1 cellular context compared by ENCODE assay signal in the genomic region with DNA sequence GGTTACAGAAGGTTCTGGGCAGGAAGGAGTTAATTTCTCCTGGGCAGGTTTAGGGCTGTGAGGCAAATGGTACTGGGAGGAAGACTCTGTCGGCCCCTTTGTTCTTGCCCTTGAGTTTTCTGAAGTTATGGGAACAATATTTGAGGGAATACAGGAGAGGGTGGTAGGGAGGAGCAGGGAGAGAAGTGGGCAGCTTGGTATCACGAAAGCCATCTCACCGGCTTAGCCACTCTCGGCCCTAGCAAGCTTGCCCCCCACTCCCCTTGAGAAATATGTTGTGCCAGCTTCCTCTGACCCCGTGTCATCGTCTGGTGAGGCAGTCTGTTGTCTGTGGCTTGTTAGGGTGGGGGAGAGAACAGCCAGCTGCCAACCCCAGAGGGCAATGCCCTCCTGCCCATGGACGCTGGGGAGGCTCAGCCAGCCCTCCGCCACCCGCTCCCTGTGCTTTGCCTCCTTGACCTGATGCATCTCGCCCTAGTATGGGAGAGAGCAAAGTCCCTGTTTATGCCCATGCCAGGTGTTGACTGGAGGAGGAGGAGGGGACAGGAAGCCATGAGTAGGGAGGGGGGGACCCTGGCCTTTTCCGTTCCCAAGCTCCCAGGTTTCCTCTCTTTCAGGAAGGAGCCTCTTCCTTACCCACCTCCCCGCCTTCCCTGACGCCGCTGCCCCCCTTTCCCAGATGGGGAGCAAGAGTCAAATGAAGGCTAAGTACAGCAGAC.
TF ChIP-seq lines count a peak whose summit lies in the region.

No MANE protein-coding gene starts in this region.

TF ChIP-seq in HepG2, 621 proteins besides CTCF, POLR2A, EP300 and RAD21 (continued from another document and continues in another):
- TF ChIP-seq, protein P1, sequence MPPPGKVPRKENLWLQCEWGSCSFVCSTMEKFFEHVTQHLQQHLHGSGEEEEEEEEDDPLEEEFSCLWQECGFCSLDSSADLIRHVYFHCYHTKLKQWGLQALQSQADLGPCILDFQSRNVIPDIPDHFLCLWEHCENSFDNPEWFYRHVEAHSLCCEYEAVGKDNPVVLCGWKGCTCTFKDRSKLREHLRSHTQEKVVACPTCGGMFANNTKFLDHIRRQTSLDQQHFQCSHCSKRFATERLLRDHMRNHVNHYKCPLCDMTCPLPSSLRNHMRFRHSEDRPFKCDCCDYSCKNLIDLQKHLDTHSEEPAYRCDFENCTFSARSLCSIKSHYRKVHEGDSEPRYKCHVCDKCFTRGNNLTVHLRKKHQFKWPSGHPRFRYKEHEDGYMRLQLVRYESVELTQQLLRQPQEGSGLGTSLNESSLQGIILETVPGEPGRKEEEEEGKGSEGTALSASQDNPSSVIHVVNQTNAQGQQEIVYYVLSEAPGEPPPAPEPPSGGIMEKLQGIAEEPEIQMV (CRISPR knock-in tag; IDR thresholded peaks at IDR 0.05; ENCODE audit: low read depth), result peak; percentile 55; the same call in 1 of the 2 replicates
- TF ChIP-seq REPIN1 (CRISPR knock-in tag; IDR thresholded peaks at IDR 0.05; ENCODE audit: borderline replicate concordance, low read depth), result no peak; the same call in 1 of the 2 replicates
- peak; percentile 80; the same call in 1 of the 2 replicates for TF ChIP-seq SIN3A (IDR thresholded peaks at IDR 0.05; ENCODE audit: borderline replicate concordance, low read depth, low read length)
- peak; percentile 89 for TF ChIP-seq ARNTL (CRISPR knock-in tag; IDR thresholded peaks at IDR 0.05)
- peak; percentile 84; the same call in 1 of the 2 replicates for TF ChIP-seq ZBTB20 (CRISPR knock-in tag; IDR thresholded peaks at IDR 0.05; ENCODE audit: borderline replicate concordance, low read depth)
- TF ChIP-seq, protein P2, sequence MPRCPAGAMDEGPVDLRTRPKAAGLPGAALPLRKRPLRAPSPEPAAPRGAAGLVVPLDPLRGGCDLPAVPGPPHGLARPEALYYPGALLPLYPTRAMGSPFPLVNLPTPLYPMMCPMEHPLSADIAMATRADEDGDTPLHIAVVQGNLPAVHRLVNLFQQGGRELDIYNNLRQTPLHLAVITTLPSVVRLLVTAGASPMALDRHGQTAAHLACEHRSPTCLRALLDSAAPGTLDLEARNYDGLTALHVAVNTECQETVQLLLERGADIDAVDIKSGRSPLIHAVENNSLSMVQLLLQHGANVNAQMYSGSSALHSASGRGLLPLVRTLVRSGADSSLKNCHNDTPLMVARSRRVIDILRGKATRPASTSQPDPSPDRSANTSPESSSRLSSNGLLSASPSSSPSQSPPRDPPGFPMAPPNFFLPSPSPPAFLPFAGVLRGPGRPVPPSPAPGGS (CRISPR knock-in tag; IDR thresholded peaks at IDR 0.05), result no peak
- no peak for TF ChIP-seq MTF1 (CRISPR knock-in tag; IDR thresholded peaks at IDR 0.05)
- no peak for TF ChIP-seq ATF1 (CRISPR knock-in tag; IDR thresholded peaks at IDR 0.05)
- no peak for TF ChIP-seq SNAI1 (CRISPR knock-in tag; IDR thresholded peaks at IDR 0.05; ENCODE audit: borderline replicate concordance)
- TF ChIP-seq, protein P3, sequence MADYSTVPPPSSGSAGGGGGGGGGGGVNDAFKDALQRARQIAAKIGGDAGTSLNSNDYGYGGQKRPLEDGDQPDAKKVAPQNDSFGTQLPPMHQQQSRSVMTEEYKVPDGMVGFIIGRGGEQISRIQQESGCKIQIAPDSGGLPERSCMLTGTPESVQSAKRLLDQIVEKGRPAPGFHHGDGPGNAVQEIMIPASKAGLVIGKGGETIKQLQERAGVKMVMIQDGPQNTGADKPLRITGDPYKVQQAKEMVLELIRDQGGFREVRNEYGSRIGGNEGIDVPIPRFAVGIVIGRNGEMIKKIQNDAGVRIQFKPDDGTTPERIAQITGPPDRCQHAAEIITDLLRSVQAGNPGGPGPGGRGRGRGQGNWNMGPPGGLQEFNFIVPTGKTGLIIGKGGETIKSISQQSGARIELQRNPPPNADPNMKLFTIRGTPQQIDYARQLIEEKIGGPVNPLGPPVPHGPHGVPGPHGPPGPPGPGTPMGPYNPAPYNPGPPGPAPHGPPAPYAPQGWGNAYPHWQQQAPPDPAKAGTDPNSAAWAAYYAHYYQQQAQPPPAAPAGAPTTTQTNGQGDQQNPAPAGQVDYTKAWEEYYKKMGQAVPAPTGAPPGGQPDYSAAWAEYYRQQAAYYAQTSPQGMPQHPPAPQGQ (CRISPR knock-in tag; IDR thresholded peaks at IDR 0.05; ENCODE audit: borderline replicate concordance), result peak; percentile 86; the same call in 1 of the 2 replicates
- TF ChIP-seq, protein P4, sequence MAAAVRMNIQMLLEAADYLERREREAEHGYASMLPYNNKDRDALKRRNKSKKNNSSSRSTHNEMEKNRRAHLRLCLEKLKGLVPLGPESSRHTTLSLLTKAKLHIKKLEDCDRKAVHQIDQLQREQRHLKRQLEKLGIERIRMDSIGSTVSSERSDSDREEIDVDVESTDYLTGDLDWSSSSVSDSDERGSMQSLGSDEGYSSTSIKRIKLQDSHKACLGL (CRISPR knock-in tag; IDR thresholded peaks at IDR 0.05), result no peak
- peak; percentile 6 for TF ChIP-seq RBM22 (optimal IDR thresholded peaks at IDR 0.05; ENCODE audit: low read length)
- no peak for TF ChIP-seq ZNF891 (CRISPR knock-in tag; IDR thresholded peaks at IDR 0.05)
- TF ChIP-seq ZFX (CRISPR knock-in tag; IDR thresholded peaks at IDR 0.05; ENCODE audit: low read depth), result peak; percentile 64
- TF ChIP-seq ZNF331 (CRISPR knock-in tag; IDR thresholded peaks at IDR 0.05), result peak; percentile 48; the same call in 1 of the 2 replicates
- TF ChIP-seq MAZ (IDR thresholded peaks at IDR 0.05; ENCODE audit: borderline replicate concordance, low read depth, low read length), result peak; percentile 54; the same call in 1 of the 2 replicates
- TF ChIP-seq MAZ (CRISPR knock-in tag; IDR thresholded peaks at IDR 0.05; ENCODE audit: low read depth), result peak; percentile 85
- TF ChIP-seq U2AF1 (optimal IDR thresholded peaks at IDR 0.05; ENCODE audit: low read depth, low read length), result no peak
- TF ChIP-seq, protein P5, sequence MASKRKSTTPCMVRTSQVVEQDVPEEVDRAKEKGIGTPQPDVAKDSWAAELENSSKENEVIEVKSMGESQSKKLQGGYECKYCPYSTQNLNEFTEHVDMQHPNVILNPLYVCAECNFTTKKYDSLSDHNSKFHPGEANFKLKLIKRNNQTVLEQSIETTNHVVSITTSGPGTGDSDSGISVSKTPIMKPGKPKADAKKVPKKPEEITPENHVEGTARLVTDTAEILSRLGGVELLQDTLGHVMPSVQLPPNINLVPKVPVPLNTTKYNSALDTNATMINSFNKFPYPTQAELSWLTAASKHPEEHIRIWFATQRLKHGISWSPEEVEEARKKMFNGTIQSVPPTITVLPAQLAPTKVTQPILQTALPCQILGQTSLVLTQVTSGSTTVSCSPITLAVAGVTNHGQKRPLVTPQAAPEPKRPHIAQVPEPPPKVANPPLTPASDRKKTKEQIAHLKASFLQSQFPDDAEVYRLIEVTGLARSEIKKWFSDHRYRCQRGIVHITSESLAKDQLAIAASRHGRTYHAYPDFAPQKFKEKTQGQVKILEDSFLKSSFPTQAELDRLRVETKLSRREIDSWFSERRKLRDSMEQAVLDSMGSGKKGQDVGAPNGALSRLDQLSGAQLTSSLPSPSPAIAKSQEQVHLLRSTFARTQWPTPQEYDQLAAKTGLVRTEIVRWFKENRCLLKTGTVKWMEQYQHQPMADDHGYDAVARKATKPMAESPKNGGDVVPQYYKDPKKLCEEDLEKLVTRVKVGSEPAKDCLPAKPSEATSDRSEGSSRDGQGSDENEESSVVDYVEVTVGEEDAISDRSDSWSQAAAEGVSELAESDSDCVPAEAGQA (IDR thresholded peaks at IDR 0.05; ENCODE audit: low read depth), result peak; percentile 34; the same call in 1 of the 2 replicates
- TF ChIP-seq, protein P5 (CRISPR knock-in tag; IDR thresholded peaks at IDR 0.05; ENCODE audit: borderline replicate concordance), result no peak
- no peak for TF ChIP-seq SATB2 (CRISPR knock-in tag; IDR thresholded peaks at IDR 0.05)
- no peak; the same call in 1 of the 2 replicates for TF ChIP-seq ZNF263 (CRISPR knock-in tag; IDR thresholded peaks at IDR 0.05)
- TF ChIP-seq ZNF550 (CRISPR knock-in tag; IDR thresholded peaks at IDR 0.05; ENCODE audit: borderline replicate concordance), result no peak
- TF ChIP-seq ZNF34 (CRISPR knock-in tag; IDR thresholded peaks at IDR 0.05; ENCODE audit: borderline replicate concordance), result 0 out of 2 replicates have a peak, but pooled peaks have one; percentile 37
- no peak for TF ChIP-seq ZFP90 (CRISPR knock-in tag; IDR thresholded peaks at IDR 0.05; ENCODE audit: borderline replicate concordance)
- no peak for TF ChIP-seq ZEB1 (IDR thresholded peaks at IDR 0.05; ENCODE audit: insufficient replicate concordance, low read depth)
- TF ChIP-seq, protein P6, sequence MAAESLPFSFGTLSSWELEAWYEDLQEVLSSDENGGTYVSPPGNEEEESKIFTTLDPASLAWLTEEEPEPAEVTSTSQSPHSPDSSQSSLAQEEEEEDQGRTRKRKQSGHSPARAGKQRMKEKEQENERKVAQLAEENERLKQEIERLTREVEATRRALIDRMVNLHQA (CRISPR knock-in tag; IDR thresholded peaks at IDR 0.05), result no peak; the same call in 1 of the 2 replicates
- TF ChIP-seq, protein P7, sequence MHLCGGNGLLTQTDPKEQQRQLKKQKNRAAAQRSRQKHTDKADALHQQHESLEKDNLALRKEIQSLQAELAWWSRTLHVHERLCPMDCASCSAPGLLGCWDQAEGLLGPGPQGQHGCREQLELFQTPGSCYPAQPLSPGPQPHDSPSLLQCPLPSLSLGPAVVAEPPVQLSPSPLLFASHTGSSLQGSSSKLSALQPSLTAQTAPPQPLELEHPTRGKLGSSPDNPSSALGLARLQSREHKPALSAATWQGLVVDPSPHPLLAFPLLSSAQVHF (CRISPR knock-in tag; IDR thresholded peaks at IDR 0.05), result no peak
- TF ChIP-seq JDP2 (CRISPR knock-in tag; IDR thresholded peaks at IDR 0.05; ENCODE audit: borderline replicate concordance), result no peak
- no peak for TF ChIP-seq ISX (CRISPR knock-in tag; conservative IDR thresholded peaks at IDR 0.05)
- TF ChIP-seq ZNF614 (CRISPR knock-in tag; IDR thresholded peaks at IDR 0.05; ENCODE audit: borderline replicate concordance), result no peak
- TF ChIP-seq, protein P8, sequence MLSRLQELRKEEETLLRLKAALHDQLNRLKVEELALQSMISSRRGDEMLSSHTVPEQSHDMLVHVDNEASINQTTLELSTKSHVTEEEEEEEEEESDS (CRISPR knock-in tag; IDR thresholded peaks at IDR 0.05; ENCODE audit: borderline replicate concordance), result no peak
- TF ChIP-seq MAF1 (CRISPR knock-in tag; IDR thresholded peaks at IDR 0.05; ENCODE audit: borderline replicate concordance), result no peak
- TF ChIP-seq, protein P9, sequence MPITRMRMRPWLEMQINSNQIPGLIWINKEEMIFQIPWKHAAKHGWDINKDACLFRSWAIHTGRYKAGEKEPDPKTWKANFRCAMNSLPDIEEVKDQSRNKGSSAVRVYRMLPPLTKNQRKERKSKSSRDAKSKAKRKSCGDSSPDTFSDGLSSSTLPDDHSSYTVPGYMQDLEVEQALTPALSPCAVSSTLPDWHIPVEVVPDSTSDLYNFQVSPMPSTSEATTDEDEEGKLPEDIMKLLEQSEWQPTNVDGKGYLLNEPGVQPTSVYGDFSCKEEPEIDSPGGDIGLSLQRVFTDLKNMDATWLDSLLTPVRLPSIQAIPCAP (CRISPR knock-in tag; IDR thresholded peaks at IDR 0.05; ENCODE audit: low read depth), result peak; percentile 82; the same call in 1 of the 2 replicates
- TF ChIP-seq MYC (CRISPR knock-in tag; IDR thresholded peaks at IDR 0.05; ENCODE audit: borderline replicate concordance), result peak; percentile 77
- no peak; the same call in 1 of the 2 replicates for TF ChIP-seq STAG1 (CRISPR knock-in tag; IDR thresholded peaks at IDR 0.05)
- TF ChIP-seq, protein P10, sequence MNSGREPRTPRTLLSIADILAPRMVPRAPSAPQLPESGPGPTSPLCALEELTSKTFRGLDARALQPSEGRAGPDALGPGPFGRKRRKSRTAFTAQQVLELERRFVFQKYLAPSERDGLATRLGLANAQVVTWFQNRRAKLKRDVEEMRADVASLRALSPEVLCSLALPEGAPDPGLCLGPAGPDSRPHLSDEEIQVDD (CRISPR knock-in tag; IDR thresholded peaks at IDR 0.05; ENCODE audit: borderline replicate concordance), result no peak
- TF ChIP-seq, protein P11, sequence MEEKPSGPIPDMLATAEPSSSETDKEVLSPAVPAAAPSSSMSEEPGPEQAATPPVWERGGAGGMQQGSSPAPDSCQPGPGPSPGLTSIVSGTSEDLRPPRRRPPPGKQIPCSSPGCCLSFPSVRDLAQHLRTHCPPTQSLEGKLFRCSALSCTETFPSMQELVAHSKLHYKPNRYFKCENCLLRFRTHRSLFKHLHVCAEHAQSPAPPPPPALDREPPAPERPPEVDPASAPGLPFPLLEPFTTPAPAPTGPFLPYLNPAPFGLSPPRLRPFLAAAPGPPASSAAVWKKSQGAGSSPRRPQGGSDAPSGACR (CRISPR knock-in tag; IDR thresholded peaks at IDR 0.05), result no peak
- peak; percentile 58 for TF ChIP-seq SRF (IDR thresholded peaks at IDR 0.05; ENCODE audit: low read depth, low read length)
- TF ChIP-seq ZBTB42 (CRISPR knock-in tag; IDR thresholded peaks at IDR 0.05), result no peak; the same call in 1 of the 2 replicates
- TF ChIP-seq, protein P12, sequence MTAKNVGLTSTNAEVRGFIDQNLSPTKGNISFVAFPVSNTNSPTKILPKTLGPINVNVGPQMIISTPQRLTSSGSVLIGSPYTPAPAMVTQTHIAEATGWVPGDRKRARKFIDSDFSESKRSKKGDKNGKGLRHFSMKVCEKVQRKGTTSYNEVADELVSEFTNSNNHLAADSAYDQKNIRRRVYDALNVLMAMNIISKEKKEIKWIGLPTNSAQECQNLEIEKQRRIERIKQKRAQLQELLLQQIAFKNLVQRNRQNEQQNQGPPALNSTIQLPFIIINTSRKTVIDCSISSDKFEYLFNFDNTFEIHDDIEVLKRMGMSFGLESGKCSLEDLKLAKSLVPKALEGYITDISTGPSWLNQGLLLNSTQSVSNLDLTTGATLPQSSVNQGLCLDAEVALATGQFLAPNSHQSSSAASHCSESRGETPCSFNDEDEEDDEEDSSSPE (CRISPR knock-in tag; IDR thresholded peaks at IDR 0.05), result peak; percentile 34; the same call in 1 of the 2 replicates
